25 cellular contexts compared by ENCODE assay signal in genomic region chr9:77161191-77161590, GRCh38.
"Had no signal": no experiment of that assay in that cellular context is flagged by ENCODE, and none has a peak within 500 bp of the region (broad histone marks: within the 10 kb centered on the region; RNA-seq: fewer than 3 reads in every experiment).

No MANE protein-coding gene starts in this region.

- H3K27ac Mint-ChIP-seq: dendritic cell treated with granulocyte-macrophage colony-stimulating factor and Interleukin-4, amounts not matched to agents 40 ng/mL and 50 ng/mL, for 4 days; endodermal cell; nephron; progenitor cell of endocrine pancreas; stimulated activated effector memory CD8-positive, alpha-beta T cell treated with anti-CD3 and anti-CD28 coated beads, Interleukin-12 subunit alpha, Interleukin-12 subunit beta, amount 100 ng/mL, for 72 hours; type B pancreatic cell had no signal

- H3K4me1 Mint-ChIP-seq: central memory CD8-positive, alpha-beta T cell; naive thymus-derived CD4-positive, alpha-beta T cell; stimulated activated effector memory CD8-positive, alpha-beta T cell treated with anti-CD3 and anti-CD28 coated beads, Interleukin-12 subunit alpha, Interleukin-12 subunit beta, amount 100 ng/mL, for 72 hours had no signal

- H3K36me3 ChIP-seq: colonic mucosa, esophagus muscularis mucosa, heart right ventricle, sigmoid colon, stomach, tibial artery had no signal

- DNase-seq: colonic mucosa; effector CD8-positive, alpha-beta T cell; endodermal cell; foreskin melanocyte; glutamatergic neuron; heart right ventricle; hippocampal formation; mesendoderm; midbrain; naive thymus-derived CD4-positive, alpha-beta T cell; sigmoid colon; stimulated activated CD4-positive, alpha-beta T cell treated with anti-CD3 and anti-CD28 coated beads, Interleukin-2, amount 100 ng/mL, for 24 hours; stimulated activated CD4-positive, alpha-beta T cell treated with anti-CD3 and anti-CD28 coated beads, Interleukin-4, amount 100 ng/mL, for 24 hours; stimulated activated naive CD4-positive, alpha-beta T cell treated with Interleukin-2 at 50 U/mL for 16 hours; stomach; tibial artery had no signal

- H3K27me3 ChIP-seq: colonic mucosa, esophagus muscularis mucosa, heart right ventricle, sigmoid colon, tibial artery had no signal

- H3K4me3 ChIP-seq: colonic mucosa, esophagus muscularis mucosa, heart right ventricle, sigmoid colon, stomach, tibial artery had no signal

- H3K9me3 Mint-ChIP-seq: central memory CD8-positive, alpha-beta T cell; dendritic cell treated with granulocyte-macrophage colony-stimulating factor and Interleukin-4, amounts not matched to agents 40 ng/mL and 50 ng/mL, for 4 days; stimulated activated effector memory CD8-positive, alpha-beta T cell treated with anti-CD3 and anti-CD28 coated beads, Interleukin-12 subunit alpha, Interleukin-12 subunit beta, amount 100 ng/mL, for 72 hours; type B pancreatic cell had no signal

- H3K9ac ChIP-seq: parathyroid adenoma had no signal

- H3K27me3 Mint-ChIP-seq: dendritic cell treated with granulocyte-macrophage colony-stimulating factor and Interleukin-4, amounts not matched to agents 40 ng/mL and 50 ng/mL, for 4 days had no signal

- H2AFZ ChIP-seq: parathyroid adenoma had no signal

- H3K9me3 ChIP-seq: colonic mucosa, esophagus muscularis mucosa, sigmoid colon, stomach, tibial artery had no signal

- H3K4me3 Mint-ChIP-seq: central memory CD8-positive, alpha-beta T cell; dendritic cell treated with granulocyte-macrophage colony-stimulating factor and Interleukin-4, amounts not matched to agents 40 ng/mL and 50 ng/mL, for 4 days; endodermal cell; naive thymus-derived CD4-positive, alpha-beta T cell; nephron; stimulated activated effector memory CD8-positive, alpha-beta T cell treated with anti-CD3 and anti-CD28 coated beads, Interleukin-12 subunit alpha, Interleukin-12 subunit beta, amount 100 ng/mL, for 72 hours; type B pancreatic cell had no signal

- ATAC-seq: left lobe of liver; naive thymus-derived CD4-positive, alpha-beta T cell; stimulated activated effector memory CD8-positive, alpha-beta T cell treated with anti-CD3 and anti-CD28 coated beads, Interleukin-12 subunit alpha, Interleukin-12 subunit beta, amount 100 ng/mL, for 72 hours had no signal

- H3K4me1 ChIP-seq: colonic mucosa, parathyroid adenoma had no signal

- H3K36me3 Mint-ChIP-seq: naive thymus-derived CD4-positive, alpha-beta T cell; stimulated activated effector memory CD8-positive, alpha-beta T cell treated with anti-CD3 and anti-CD28 coated beads, Interleukin-12 subunit alpha, Interleukin-12 subunit beta, amount 100 ng/mL, for 72 hours; type B pancreatic cell had no signal

- H3K79me2 ChIP-seq: parathyroid adenoma had no signal
